25 cellular contexts compared by ENCODE assay signal in the genomic region with DNA sequence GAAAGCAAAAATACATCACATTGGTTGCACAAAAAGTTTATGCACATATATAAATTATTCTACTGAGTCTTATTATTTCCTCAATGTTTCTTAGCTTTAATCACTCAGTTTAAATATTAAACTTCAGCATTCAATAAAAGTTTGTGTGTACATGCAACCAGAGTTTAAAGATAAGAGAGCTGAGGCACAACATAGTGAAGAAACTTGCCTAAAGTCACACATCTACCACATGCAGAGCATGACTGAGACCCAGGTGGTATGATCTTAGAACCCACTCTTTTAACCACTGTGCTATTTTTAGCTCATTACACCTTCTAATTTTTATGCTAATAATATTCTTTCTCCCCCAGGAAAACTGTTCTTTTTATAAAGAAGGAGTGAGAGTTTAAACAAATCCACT.
"Had no signal": no experiment of that assay in that cellular context is flagged by ENCODE, and none has a peak within 500 bp of the region (broad histone marks: within the 10 kb centered on the region; RNA-seq: fewer than 3 reads in every experiment).

No MANE protein-coding gene starts in this region.

- H3K4me1 ChIP-seq: left lung, lower lobe of right lung, right atrium auricular region, spleen, suprapubic skin, tibial artery, upper lobe of right lung had no signal

- H3K4me3 Mint-ChIP-seq: naive thymus-derived CD4-positive, alpha-beta T cell; natural killer cell treated with Interleukin-12 subunit alpha and Interleukin-12 subunit beta and Interleukin-15 and Interleukin-18, amount 100 ng/mL, for 72 hours; stimulated activated effector memory CD8-positive, alpha-beta T cell treated with anti-CD3 and anti-CD28 coated beads, Interleukin-12 subunit alpha, Interleukin-12 subunit beta, amount 100 ng/mL, for 72 hours; stimulated activated naive CD8-positive, alpha-beta T cell treated with anti-CD3 and anti-CD28 coated beads, Interleukin-15, Interleukin-2, amounts not matched to agents 100 ng/mL and 50 ng/mL, for 24 hours had no signal

- H3K27ac ChIP-seq: left lung, lower lobe of right lung, ovary, right atrium auricular region, skin epidermis, spleen, suprapubic skin, thoracic aorta, tibial artery, upper lobe of right lung had no signal

- H3K27ac Mint-ChIP-seq: naive thymus-derived CD4-positive, alpha-beta T cell; natural killer cell treated with Interleukin-12 subunit alpha and Interleukin-12 subunit beta and Interleukin-15 and Interleukin-18, amount 100 ng/mL, for 72 hours; progenitor cell of endocrine pancreas; stimulated activated effector memory CD8-positive, alpha-beta T cell treated with anti-CD3 and anti-CD28 coated beads, Interleukin-12 subunit alpha, Interleukin-12 subunit beta, amount 100 ng/mL, for 72 hours; stimulated activated naive CD8-positive, alpha-beta T cell treated with anti-CD3 and anti-CD28 coated beads, Interleukin-15, Interleukin-2, amounts not matched to agents 100 ng/mL and 50 ng/mL, for 24 hours had no signal

- H3K36me3 Mint-ChIP-seq: naive thymus-derived CD4-positive, alpha-beta T cell; natural killer cell treated with Interleukin-12 subunit alpha and Interleukin-12 subunit beta and Interleukin-15 and Interleukin-18, amount 100 ng/mL, for 72 hours; stimulated activated effector memory CD8-positive, alpha-beta T cell treated with anti-CD3 and anti-CD28 coated beads, Interleukin-12 subunit alpha, Interleukin-12 subunit beta, amount 100 ng/mL, for 72 hours had no signal

- DNase-seq: head of caudate nucleus; hippocampal formation; left lung; lower lobe of right lung; mammary epithelial cell; mesenchymal stem cell; naive thymus-derived CD4-positive, alpha-beta T cell; ovary; spleen; stimulated activated CD4-positive, alpha-beta T cell treated with anti-CD3 and anti-CD28 coated beads, Interleukin-4, amount 100 ng/mL, for 24 hours; stimulated activated naive CD4-positive, alpha-beta T cell; tibial artery; trophoblast cell; upper lobe of right lung had no signal

- ATAC-seq: left lung; lower lobe of right lung; naive thymus-derived CD4-positive, alpha-beta T cell; natural killer cell treated with Interleukin-12 subunit alpha and Interleukin-12 subunit beta and Interleukin-15 and Interleukin-18, amount 100 ng/mL, for 72 hours; sciatic nerve; stimulated activated effector memory CD8-positive, alpha-beta T cell treated with anti-CD3 and anti-CD28 coated beads, Interleukin-12 subunit alpha, Interleukin-12 subunit beta, amount 100 ng/mL, for 72 hours; upper lobe of right lung had no signal

- H3K4me3 ChIP-seq: left lung, lower lobe of right lung, ovary, right atrium auricular region, skin epidermis, spleen, suprapubic skin, thoracic aorta, tibial artery, upper lobe of right lung had no signal

- H3K36me3 ChIP-seq: left lung, lower lobe of right lung, ovary, right atrium auricular region, spleen, suprapubic skin, thoracic aorta, tibial artery, upper lobe of right lung had no signal

- H3K4me1 Mint-ChIP-seq: naive thymus-derived CD4-positive, alpha-beta T cell; stimulated activated effector memory CD8-positive, alpha-beta T cell treated with anti-CD3 and anti-CD28 coated beads, Interleukin-12 subunit alpha, Interleukin-12 subunit beta, amount 100 ng/mL, for 72 hours had no signal

- H3K27me3 ChIP-seq: left lung, ovary, right atrium auricular region, spleen, suprapubic skin, upper lobe of right lung had no signal

- FAIRE-seq: keratinocyte, urothelium cell line had no signal

- H3K27me3 Mint-ChIP-seq: progenitor cell of endocrine pancreas; stimulated activated naive CD8-positive, alpha-beta T cell treated with anti-CD3 and anti-CD28 coated beads, Interleukin-15, Interleukin-2, amounts not matched to agents 100 ng/mL and 50 ng/mL, for 24 hours had no signal

- H3K9me3 ChIP-seq: left lung, lower lobe of right lung, ovary, right atrium auricular region, spleen, suprapubic skin, thoracic aorta, tibial artery, upper lobe of right lung had no signal

- H3K9me3 Mint-ChIP-seq: natural killer cell treated with Interleukin-12 subunit alpha and Interleukin-12 subunit beta and Interleukin-15 and Interleukin-18, amount 100 ng/mL, for 72 hours; stimulated activated effector memory CD8-positive, alpha-beta T cell treated with anti-CD3 and anti-CD28 coated beads, Interleukin-12 subunit alpha, Interleukin-12 subunit beta, amount 100 ng/mL, for 72 hours; stimulated activated naive CD8-positive, alpha-beta T cell treated with anti-CD3 and anti-CD28 coated beads, Interleukin-15, Interleukin-2, amounts not matched to agents 100 ng/mL and 50 ng/mL, for 24 hours had no signal
